Comparison of ENCODE assay signal across 18 cellular contexts in genomic region chr5:153432583-153432982, GRCh38.
DNase-seq lines count a peak whose midpoint lies in the region; FAIRE-seq lines count a peak whose summit lies in the region.
"Had no signal": no experiment of that assay in that cellular context is flagged by ENCODE, and none has a peak within 500 bp of the region (broad histone marks: within the 10 kb centered on the region; RNA-seq: fewer than 3 reads in every experiment).

No MANE protein-coding gene starts in this region.

- in situ Hi-C loops in ACHN (cut with HindIII; ENCODE audit: low pct_ligation_motif_present, low pct_unique_long_range_greater_than_20kb, low sequenced_read_pairs) = no loop called here

- intact Hi-C loops in head of caudate nucleus (cut with DNase I) = no loop called here

- peak; percentile 28 for FAIRE-seq in HTR-8/SVneo (lab: Jason Lieb, UNC)
- FAIRE-seq: A549, D721Med, G401.6, GM12891, GM19239 had no signal

- no peak for DNase-seq in HTR-8/SVneo (ENCODE audit: insufficient read length, low spot score)
- peak in 33 of 42 donors; percentile 8 to 71 (median 42) for DNase-seq in head of caudate nucleus
- peak; percentile 19 for DNase-seq in putamen (ENCODE audit: low spot score)
- no peak for DNase-seq in ACHN
- no peak for DNase-seq in NCI-H82 (lab: John Stamatoyannopoulos, UW)
- DNase-seq: BE2C; C1 segment of cervical spinal cord; Caco-2; Calu3; CD4-positive, alpha-beta T cell; CD8-positive, alpha-beta T cell; DMS79 treated with DMSO at 0.1 percent for 48 hours; GF-D8 had no signal

Comparison
In these comparisons a context has a peak if more than half of its experiments do, and no peak if none do; other contexts are left out.
1. DNase-seq: peak in head of caudate nucleus (33 of 42) and putamen (single experiment); none in HTR-8/SVneo (single experiment), ACHN (single experiment) and NCI-H82 (single experiment).